Comparison of ENCODE assay signal across 7 cellular contexts in the genomic region with DNA sequence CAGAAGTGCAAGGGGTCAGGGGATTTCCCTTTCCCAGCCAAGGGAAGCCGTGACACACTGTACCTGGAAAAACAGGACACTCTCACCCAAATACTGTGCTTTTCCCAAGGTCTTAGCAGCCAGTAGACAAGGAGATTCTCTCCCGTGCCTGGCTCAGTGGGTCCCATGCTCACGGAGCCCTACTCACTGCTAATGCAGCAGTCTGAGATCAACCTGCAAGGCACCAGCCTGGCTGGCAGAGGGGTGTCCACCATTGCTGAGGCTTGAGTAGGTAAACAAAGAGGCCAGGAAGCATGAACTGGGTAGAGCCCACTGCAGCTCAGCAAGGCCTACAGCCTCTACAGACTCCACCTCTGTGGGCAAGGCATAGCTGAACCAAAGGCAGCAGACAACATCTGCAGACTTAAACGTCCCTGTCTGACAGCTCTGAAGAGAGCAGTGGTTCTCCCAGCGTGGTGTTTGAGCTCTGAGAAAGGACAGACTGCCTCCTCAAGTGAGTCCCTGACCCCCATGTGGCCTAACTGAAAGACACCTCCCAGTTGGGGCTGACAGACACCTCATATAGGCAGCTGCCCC. TPM values are rescaled to one million over a fixed set of nuclear protein-coding genes. Genes with fewer than 3 reads are reported as not detected.
"Had no signal": no experiment of that assay in that cellular context is flagged by ENCODE, and none has a peak within 500 bp of the region (broad histone marks: within the 10 kb centered on the region; RNA-seq: fewer than 3 reads in every experiment).

No MANE protein-coding gene starts in this region.

RNA-seq across cellular contexts. Expression of a gene that starts 21.8 kb away (rescaled TPM):
- total RNA-seq: GM23248, H4, HepG2, HFFc6, HT1080 had no signal
- polyA plus RNA-seq: GM23248, HepG2, IgD-negative memory B cell had no signal

RNA-seq across cellular contexts. Expression of a gene that starts 37.3 kb away (rescaled TPM):
- total RNA-seq: GM23248, H4, H7, HepG2, HFFc6, HT1080 had no signal
- polyA plus RNA-seq: GM23248, HepG2 had no signal

RNA-seq across cellular contexts. Expression of a gene that starts 43.0 kb away (rescaled TPM):
- total RNA-seq: GM23248, H4, H7, HepG2, HFFc6, HT1080 had no signal
- polyA plus RNA-seq: GM23248, HepG2, IgD-negative memory B cell had no signal
